ENCODE assay signal across 22 cellular contexts in genomic region chr4:175350246-175350645, GRCh38.
DNase-seq lines count a peak whose midpoint lies in the region; ATAC-seq, FAIRE-seq and TF ChIP-seq lines count a peak whose summit lies in the region.
"Had no signal": no experiment of that assay in that cellular context is flagged by ENCODE, and none has a peak within 500 bp of the region (broad histone marks: within the 10 kb centered on the region; RNA-seq: fewer than 3 reads in every experiment).

No MANE protein-coding gene starts in this region.

- H3K4me1 ChIP-seq in HepG2 (ENCODE audit: insufficient read depth, low read length) (no peaks in the 10 kb centered on the region), right lobe of liver (no peaks in the 10 kb centered on the region), OCI-LY7 (ENCODE audit: insufficient read depth, low read length, poor library complexity, severe bottlenecking) (peaks cover 25% of the 10 kb centered on the region)

- H3K27ac ChIP-seq in HepG2 (ENCODE audit: extremely low read length, insufficient read depth, low read length) (no peak overlapping the region), right lobe of liver (no peak overlapping the region), OCI-LY7 (ENCODE audit: low read depth, low read length, poor library complexity, severe bottlenecking) (no peak overlapping the region)
- H3K27ac ChIP-seq: 22Rv1 had no signal

- WGBS in HepG2 (ENCODE audit: low lambda C conversion rate), result 3% methylated on average over 3 of the region's 3 CpGs
- WGBS in right lobe of liver (ENCODE audit: insufficient coverage, low coverage, low lambda C conversion rate, missing lambda C conversion rate), result 54% methylated on average over 3 of the region's 3 CpGs

- no peaks in the 10 kb centered on the region for H3K9me2 ChIP-seq in OCI-LY7 (ENCODE audit: insufficient read depth, low read length)

- no peak for TF ChIP-seq POLR2A in HepG2 (IDR thresholded peaks at IDR 0.05; ENCODE audit: insufficient read depth in 1 of 2, low read depth in 2 of 2, low read length in 2 of 2)
- no peak for TF ChIP-seq POLR2A in right lobe of liver (IDR thresholded peaks at IDR 0.05)

- no peak overlapping the region for H3K4me2 ChIP-seq in HepG2 (ENCODE audit: low read depth, low read length)
- H3K4me2 ChIP-seq in OCI-LY7 (ENCODE audit: low read length), result no peak overlapping the region

- H3K9me3 ChIP-seq in HepG2 (ENCODE audit: low read length) (peaks cover 49% of the 10 kb centered on the region), right lobe of liver (no peaks in the 10 kb centered on the region), OCI-LY7 (ENCODE audit: low read length) (peaks cover 20% of the 10 kb centered on the region; the same call in 1 of the 2 replicates)

- ATAC-seq in HepG2 (no peak), right lobe of liver (no peak), memory B cell (ENCODE audit: low read depth) (no peak)
- no peak for ATAC-seq in activated naive CD4-positive, alpha-beta T cell treated with anti-CD3 and anti-CD28 coated beads, Interleukin-2, amount 50 U/mL, for 72 hours

- H3K27me3 Mint-ChIP-seq in memory B cell, result no peaks in the 10 kb centered on the region
- H3K27me3 Mint-ChIP-seq: CD4-positive, alpha-beta memory T cell had no signal

- no peaks in the 10 kb centered on the region for H3K36me3 ChIP-seq in HepG2 (replicated peaks in 1 of 2; ENCODE audit: control insufficient read depth in 1 of 2, insufficient read depth in 2 of 2, low read length in 2 of 2)
- no peaks in the 10 kb centered on the region for H3K36me3 ChIP-seq in right lobe of liver
- peaks cover 4% of the 10 kb centered on the region for H3K36me3 ChIP-seq in OCI-LY7 (ENCODE audit: insufficient read depth, low read length)

- CTCF ChIA-PET in HepG2 (lab: Yijun Ruan, JAX; ENCODE audit: low intra/inter-chr PET ratio, low total read pairs), result no interaction called here
- CTCF ChIA-PET in OCI-LY7 (lab: Charles Lee; ENCODE audit: unreplicated experiment), result interaction anchor here (0.5 kb wide), 1 partner anchor 585 kb away, joined by 3 read pairs; no protein-coding TSS in a partner anchor

- no peak overlapping the region for H3K4me3 ChIP-seq in HepG2 (replicated peaks in 1 of 3; ENCODE audit: insufficient read depth in 1 of 3, low read depth in 2 of 3, low read length in 3 of 3)
- H3K4me3 ChIP-seq in right lobe of liver, result no peak overlapping the region
- no peak overlapping the region for H3K4me3 ChIP-seq in OCI-LY7 (ENCODE audit: low read depth, low read length, poor library complexity, severe bottlenecking)

- TF ChIP-seq EP300 in HepG2 (IDR thresholded peaks at IDR 0.05; ENCODE audit: low read depth in 2 of 2, low read length in 2 of 2), result no peak
- TF ChIP-seq EP300 in HepG2 (CRISPR knock-in tag; IDR thresholded peaks at IDR 0.05; ENCODE audit: borderline replicate concordance), result no peak

- H3K4me3 Mint-ChIP-seq in memory B cell, result no peak overlapping the region
- H3K4me3 Mint-ChIP-seq: CD4-positive, alpha-beta memory T cell had no signal

- H2AFZ ChIP-seq in HepG2 (ENCODE audit: low read length), result no peak overlapping the region
- H2AFZ ChIP-seq in OCI-LY7 (ENCODE audit: low read length), result 0 out of 2 replicates have a peak overlapping the region, but pooled peaks have one; percentile 3

- H3K9me3 Mint-ChIP-seq in memory B cell, result peaks cover 4% of the 10 kb centered on the region
- H3K9me3 Mint-ChIP-seq in activated naive CD4-positive, alpha-beta T cell treated with anti-CD3 and anti-CD28 coated beads, Interleukin-2, amount 50 U/mL, for 72 hours, result peaks cover 15% of the 10 kb centered on the region in 2 donors

- no peak for TF ChIP-seq RAD21 in HepG2 (CRISPR knock-in tag; IDR thresholded peaks at IDR 0.05)

- H3K79me2 ChIP-seq in HepG2 (ENCODE audit: insufficient read depth, low read length) (no peaks in the 10 kb centered on the region), OCI-LY7 (ENCODE audit: insufficient read depth, low read depth, low read length) (no peaks in the 10 kb centered on the region)

- no peaks in the 10 kb centered on the region for H3K27me3 ChIP-seq in HepG2 (ENCODE audit: control insufficient read depth in 1 of 2, insufficient read depth in 2 of 2, low read length in 2 of 2)
- H3K27me3 ChIP-seq in right lobe of liver, result no peaks in the 10 kb centered on the region

- POLR2A ChIA-PET in HepG2 (lab: Yijun Ruan, JAX) (no interaction called here), OCI-LY7 (lab: Charles Lee) (interaction anchor here (0.5 to 3.6 kb wide), 9 partner anchors 8 to 1687 kb away, joined by 3 to 22 read pairs (median 4); no protein-coding TSS in a partner anchor)

- H3K27ac Mint-ChIP-seq in memory B cell, result peak overlapping the region; percentile 77
- no peak overlapping the region for H3K27ac Mint-ChIP-seq in activated naive CD4-positive, alpha-beta T cell treated with anti-CD3 and anti-CD28 coated beads, Interleukin-2, amount 50 U/mL, for 72 hours
- H3K27ac Mint-ChIP-seq: CD4-positive, alpha-beta memory T cell had no signal

- H4K20me1 ChIP-seq in HepG2 (ENCODE audit: insufficient read depth, low read length), result no peaks in the 10 kb centered on the region
- no peaks in the 10 kb centered on the region for H4K20me1 ChIP-seq in OCI-LY7 (ENCODE audit: insufficient read depth, low read length)

- no peaks in the 10 kb centered on the region for H3K36me3 Mint-ChIP-seq in memory B cell
- no peaks in the 10 kb centered on the region for H3K36me3 Mint-ChIP-seq in activated naive CD4-positive, alpha-beta T cell treated with anti-CD3 and anti-CD28 coated beads, Interleukin-2, amount 50 U/mL, for 72 hours
- H3K36me3 Mint-ChIP-seq: CD4-positive, alpha-beta memory T cell had no signal

- intact Hi-C loops in HepG2 (cut with micrococcal nuclease; ENCODE audit: unreplicated experiment) (no loop called here), right lobe of liver (cut with DNase I) (no loop called here), OCI-LY7 (cut with micrococcal nuclease; ENCODE audit: unreplicated experiment) (loop anchor here (10.0 kb wide), 1 partner anchor 475 kb away; no protein-coding TSS in a partner anchor), cardiac septum (cut with DNase I) (no loop called here)

- BruUV-seq in HepG2 (replicated peaks; lab: Mats Ljungman, UMichigan) (no TSS peak), OCI-LY7 (replicated peaks; lab: Mats Ljungman, UMichigan) (no TSS peak)

- H3K4me1 Mint-ChIP-seq in memory B cell, result peaks cover 6% of the 10 kb centered on the region
- H3K4me1 Mint-ChIP-seq: CD4-positive, alpha-beta memory T cell had no signal

- H3K9ac ChIP-seq in HepG2 (ENCODE audit: insufficient read depth, low read depth, low read length), result no peak overlapping the region

- no peak for DNase-seq in HepG2 (ENCODE audit: low spot score)
- DNase-seq in right lobe of liver, result no peak
- DNase-seq in OCI-LY7 (ENCODE audit: low spot score), result no peak
- DNase-seq in memory B cell (ENCODE audit: low spot score in 2 of 2), result no peak
- no peak for DNase-seq in cardiac septum (ENCODE audit: low spot score)
- DNase-seq in activated naive CD4-positive, alpha-beta T cell treated with anti-CD3 and anti-CD28 coated beads, Interleukin-2, amount 50 U/mL, for 72 hours (ENCODE audit: low spot score in 2 of 2), result no peak
- DNase-seq: ACHN; AML-193; C1 segment of cervical spinal cord; Calu3; CD4-positive, alpha-beta memory T cell; COR-L47; DMS53; DMS79 treated with DMSO at 0.1 percent for 48 hours; GF-D8; GOT3; H7; HCEC 1CT had no signal

- TF ChIP-seq CTCF in HepG2 (CRISPR knock-in tag; IDR thresholded peaks at IDR 0.05), result no peak
- TF ChIP-seq CTCF in right lobe of liver (IDR thresholded peaks at IDR 0.05), result no peak
- TF ChIP-seq CTCF in OCI-LY7 (conservative IDR thresholded peaks at IDR 0.05; ENCODE audit: low read length), result no peak

- FAIRE-seq in HepG2 (lab: Jason Lieb, UNC), result no peak
- FAIRE-seq: A204.1, GM12891, GM18507 had no signal

- in situ Hi-C loops in HepG2 (cut with HindIII; ENCODE audit: extremely low pct_ligation_motif_present, low pct_unique_long_range_greater_than_20kb), result no loop called here

TF ChIP-seq in HepG2, 621 proteins besides CTCF, POLR2A, EP300 and RAD21 (continues in another document):
- TF ChIP-seq E2F2 (CRISPR knock-in tag; IDR thresholded peaks at IDR 0.05; ENCODE audit: borderline replicate concordance), result no peak
- TF ChIP-seq ZNF530 (CRISPR knock-in tag; IDR thresholded peaks at IDR 0.05; ENCODE audit: low read depth), result no peak
- TF ChIP-seq CHCHD3 (CRISPR knock-in tag; IDR thresholded peaks at IDR 0.05), result no peak
- no peak for TF ChIP-seq ZXDC (CRISPR knock-in tag; IDR thresholded peaks at IDR 0.05)
- no peak for TF ChIP-seq THAP7 (CRISPR knock-in tag; IDR thresholded peaks at IDR 0.05)
